Comparison of ENCODE assay signal across 1 cellular context in the genomic region with DNA sequence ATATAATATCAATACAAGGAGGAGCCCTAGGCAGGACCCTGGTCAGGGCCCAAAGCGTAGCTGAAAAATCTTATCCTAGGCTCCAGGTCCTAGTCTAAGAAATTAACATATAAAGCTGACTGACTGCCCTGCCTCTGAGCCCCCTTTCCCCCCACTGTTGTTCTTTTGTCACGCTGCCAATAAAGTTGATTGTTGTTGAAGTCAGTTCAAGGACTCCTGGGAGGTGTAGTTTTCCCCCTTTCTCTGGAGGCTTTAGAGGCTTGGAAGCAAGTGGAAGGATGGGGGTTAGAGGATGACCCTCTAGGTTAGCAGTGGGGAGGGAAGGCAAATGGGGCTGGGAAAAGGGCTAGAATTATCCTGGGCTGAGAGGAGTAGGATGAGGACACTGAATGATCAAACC.
TF ChIP-seq lines count a peak whose summit lies in the region.

No MANE protein-coding gene starts in this region.

TF ChIP-seq in HEK293, 187 proteins besides CTCF, POLR2A, EP300 and RAD21 (continued from another document):
- TF ChIP-seq, protein P1, sequence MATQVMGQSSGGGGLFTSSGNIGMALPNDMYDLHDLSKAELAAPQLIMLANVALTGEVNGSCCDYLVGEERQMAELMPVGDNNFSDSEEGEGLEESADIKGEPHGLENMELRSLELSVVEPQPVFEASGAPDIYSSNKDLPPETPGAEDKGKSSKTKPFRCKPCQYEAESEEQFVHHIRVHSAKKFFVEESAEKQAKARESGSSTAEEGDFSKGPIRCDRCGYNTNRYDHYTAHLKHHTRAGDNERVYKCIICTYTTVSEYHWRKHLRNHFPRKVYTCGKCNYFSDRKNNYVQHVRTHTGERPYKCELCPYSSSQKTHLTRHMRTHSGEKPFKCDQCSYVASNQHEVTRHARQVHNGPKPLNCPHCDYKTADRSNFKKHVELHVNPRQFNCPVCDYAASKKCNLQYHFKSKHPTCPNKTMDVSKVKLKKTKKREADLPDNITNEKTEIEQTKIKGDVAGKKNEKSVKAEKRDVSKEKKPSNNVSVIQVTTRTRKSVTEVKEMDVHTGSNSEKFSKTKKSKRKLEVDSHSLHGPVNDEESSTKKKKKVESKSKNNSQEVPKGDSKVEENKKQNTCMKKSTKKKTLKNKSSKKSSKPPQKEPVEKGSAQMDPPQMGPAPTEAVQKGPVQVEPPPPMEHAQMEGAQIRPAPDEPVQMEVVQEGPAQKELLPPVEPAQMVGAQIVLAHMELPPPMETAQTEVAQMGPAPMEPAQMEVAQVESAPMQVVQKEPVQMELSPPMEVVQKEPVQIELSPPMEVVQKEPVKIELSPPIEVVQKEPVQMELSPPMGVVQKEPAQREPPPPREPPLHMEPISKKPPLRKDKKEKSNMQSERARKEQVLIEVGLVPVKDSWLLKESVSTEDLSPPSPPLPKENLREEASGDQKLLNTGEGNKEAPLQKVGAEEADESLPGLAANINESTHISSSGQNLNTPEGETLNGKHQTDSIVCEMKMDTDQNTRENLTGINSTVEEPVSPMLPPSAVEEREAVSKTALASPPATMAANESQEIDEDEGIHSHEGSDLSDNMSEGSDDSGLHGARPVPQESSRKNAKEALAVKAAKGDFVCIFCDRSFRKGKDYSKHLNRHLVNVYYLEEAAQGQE (tag by site-specific recombination; IDR thresholded peaks at IDR 0.05), result 0 out of 2 replicates have a peak, but pooled peaks have one; percentile 40
- TF ChIP-seq, protein P2, sequence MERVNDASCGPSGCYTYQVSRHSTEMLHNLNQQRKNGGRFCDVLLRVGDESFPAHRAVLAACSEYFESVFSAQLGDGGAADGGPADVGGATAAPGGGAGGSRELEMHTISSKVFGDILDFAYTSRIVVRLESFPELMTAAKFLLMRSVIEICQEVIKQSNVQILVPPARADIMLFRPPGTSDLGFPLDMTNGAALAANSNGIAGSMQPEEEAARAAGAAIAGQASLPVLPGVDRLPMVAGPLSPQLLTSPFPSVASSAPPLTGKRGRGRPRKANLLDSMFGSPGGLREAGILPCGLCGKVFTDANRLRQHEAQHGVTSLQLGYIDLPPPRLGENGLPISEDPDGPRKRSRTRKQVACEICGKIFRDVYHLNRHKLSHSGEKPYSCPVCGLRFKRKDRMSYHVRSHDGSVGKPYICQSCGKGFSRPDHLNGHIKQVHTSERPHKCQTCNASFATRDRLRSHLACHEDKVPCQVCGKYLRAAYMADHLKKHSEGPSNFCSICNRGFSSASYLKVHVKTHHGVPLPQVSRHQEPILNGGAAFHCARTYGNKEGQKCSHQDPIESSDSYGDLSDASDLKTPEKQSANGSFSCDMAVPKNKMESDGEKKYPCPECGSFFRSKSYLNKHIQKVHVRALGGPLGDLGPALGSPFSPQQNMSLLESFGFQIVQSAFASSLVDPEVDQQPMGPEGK (tag by site-specific recombination; IDR thresholded peaks at IDR 0.05), result peak; percentile 49; the same call in 1 of the 2 replicates
- TF ChIP-seq ZNF114 (tag by site-specific recombination; IDR thresholded peaks at IDR 0.05) (no peak), ZBTB17 (tag by site-specific recombination; IDR thresholded peaks at IDR 0.05) (no peak), ZNF560 (tag by site-specific recombination; IDR thresholded peaks at IDR 0.05; ENCODE audit: borderline replicate concordance) (no peak), ZFP37 (tag by site-specific recombination; IDR thresholded peaks at IDR 0.05) (no peak)
TF ChIP-seq in HEK293: peak in this region for 3.
